In genomic region chr13:87084192-87084591, GRCh38 we compare ENCODE assay signal across 16 cellular contexts.
A peak's percentile ranks its signal among the peaks of the same experiment; 100 is the strongest.
DNase-seq lines count a peak whose midpoint lies in the region; ATAC-seq and TF ChIP-seq lines count a peak whose summit lies in the region.
"Had no signal": no experiment of that assay in that cellular context is flagged by ENCODE, and none has a peak within 500 bp of the region (broad histone marks: within the 10 kb centered on the region; RNA-seq: fewer than 3 reads in every experiment).

No MANE protein-coding gene starts in this region.

- ATAC-seq in left lobe of liver: peak; percentile 69

- POLR2A ChIA-PET in HEK293 (lab: Yijun Ruan, JAX): no interaction called here

- no peaks in the 10 kb centered on the region for H3K36me3 ChIP-seq in HEK293 (ENCODE audit: control insufficient read depth in 2 of 2, insufficient read depth in 1 of 2, low read length in 2 of 2)
- H3K36me3 ChIP-seq in WERI-Rb-1: no peaks in the 10 kb centered on the region
- H3K36me3 ChIP-seq: SJSA1 had no signal

- CTCF ChIA-PET in HEK293 (lab: Yijun Ruan, JAX): interaction anchor here (1.3 kb wide), 1 partner anchor 213 kb away, joined by 5 read pairs; no protein-coding TSS in a partner anchor

- peak; percentile 4 for DNase-seq in DMS53 treated with DMSO at 0.1 percent for 48 hours (lab: John Stamatoyannopoulos, UW; ENCODE audit: unreplicated experiment)
- DNase-seq in WERI-Rb-1: no peak
- DNase-seq in left lobe of liver (ENCODE audit: low spot score): no peak
- DNase-seq in GM19240 (ENCODE audit: insufficient read length, low spot score): no peak
- no peak for DNase-seq in activated T-cell treated with anti-CD3 and anti-CD28 coated beads, Interleukin-2, amount 50 U/mL, for 1 hour
- DNase-seq in stimulated activated CD4-positive, alpha-beta T cell treated with anti-CD3 and anti-CD28 coated beads, Interleukin-2, amount 100 ng/mL, for 24 hours: no peak
- DNase-seq: GF-D8, GOT3, NCI-H1092, NCI-H1694, NCI-H2107, NCI-H345 had no signal

- TF ChIP-seq CTCF in HEK293 (tag by site-specific recombination; IDR thresholded peaks at IDR 0.05) (no peak), WERI-Rb-1 (IDR thresholded peaks at IDR 0.05; ENCODE audit: low read depth, low read length) (0 out of 2 replicates have a peak, but pooled peaks have one; percentile 6)

- no peaks in the 10 kb centered on the region for H3K4me1 ChIP-seq in HEK293 (ENCODE audit: control insufficient read depth, insufficient read depth, low read length)
- H3K4me1 ChIP-seq: SJSA1 had no signal

- H3K4me3 ChIP-seq in HEK293 (ENCODE audit: low read depth, low read length) (no peak overlapping the region), WERI-Rb-1 (ENCODE audit: low read depth, low read length) (no peak overlapping the region)
- H3K4me3 ChIP-seq: SJSA1 had no signal

- H3K9me3 ChIP-seq in HEK293 (ENCODE audit: control insufficient read depth, insufficient read depth, low read depth, low read length) (no peaks in the 10 kb centered on the region), WERI-Rb-1 (ENCODE audit: severe bottlenecking) (no peaks in the 10 kb centered on the region)
- H3K9me3 ChIP-seq: SJSA1 had no signal

- H3K27me3 ChIP-seq in WERI-Rb-1 (ENCODE audit: insufficient read depth, low read depth, severe bottlenecking): no peaks in the 10 kb centered on the region
- H3K27me3 ChIP-seq: SJSA1 had no signal

- no peak overlapping the region for H3K27ac ChIP-seq in HEK293 (ENCODE audit: extremely low read depth, low read depth, low read length)
- H3K27ac ChIP-seq in WERI-Rb-1: no peak overlapping the region
- H3K27ac ChIP-seq: C4-2B, KMS-11, SJSA1 had no signal

TF ChIP-seq in HEK293, 187 proteins besides CTCF, POLR2A, EP300 and RAD21:
- TF ChIP-seq ZNF654 (tag by site-specific recombination; IDR thresholded peaks at IDR 0.05; ENCODE audit: low read depth) (peak; percentile 18; the same call in 1 of the 2 replicates), ZSCAN5A (tag by site-specific recombination; IDR thresholded peaks at IDR 0.05) (no peak)
